8 cellular contexts compared by ENCODE assay signal in the genomic region with DNA sequence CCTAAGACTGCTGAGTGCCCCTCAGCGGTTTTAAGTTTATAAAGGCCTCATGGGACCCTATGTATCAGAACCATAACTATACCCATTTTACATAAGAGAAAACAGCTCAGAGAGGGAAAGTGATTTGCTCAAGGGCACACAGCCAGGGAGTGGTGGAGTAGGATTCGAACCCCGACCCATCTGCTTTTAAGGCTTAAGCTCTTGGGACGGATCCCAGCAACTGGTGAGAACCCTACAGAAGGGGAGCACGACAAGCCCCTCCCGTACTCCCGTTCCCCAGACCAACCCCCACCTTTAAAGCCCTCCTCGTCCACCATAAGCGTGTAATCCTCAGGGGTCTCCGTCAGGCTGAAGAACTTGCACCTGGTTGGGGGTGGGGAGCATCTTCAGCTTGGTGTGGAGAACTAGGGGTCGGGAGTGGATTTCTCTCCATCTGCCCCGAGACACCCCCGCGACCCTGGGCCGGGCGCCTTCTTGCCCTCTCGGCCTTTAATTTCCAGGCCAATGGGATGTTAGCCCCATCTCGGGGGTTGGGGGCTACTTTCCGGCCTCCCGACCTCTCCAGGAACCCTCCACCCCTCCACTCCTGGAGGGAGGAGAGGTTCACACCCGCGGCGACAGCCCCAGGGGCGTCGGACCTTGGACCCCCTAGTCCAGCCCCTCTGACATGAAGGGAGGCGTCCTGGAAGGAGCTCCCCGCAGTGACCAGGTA. TPM values are rescaled to one million over a fixed set of nuclear protein-coding genes. Genes with fewer than 3 reads are reported as not detected.
DNase-seq lines count a peak whose midpoint lies in the region; ATAC-seq and TF ChIP-seq lines count a peak whose summit lies in the region.

No MANE protein-coding gene starts in this region.

- peaks cover 19% of the 10 kb centered on the region for H3K36me3 Mint-ChIP-seq in T-cell

- H3K27ac Mint-ChIP-seq in T-cell, result peak overlapping the region; percentile 79 to 82

- H3K4me3 ChIP-seq in GM12864 (ENCODE audit: low read depth, low read length) (peak overlapping the region; percentile 65), fibroblast of mammary gland (ENCODE audit: control insufficient read depth, low read depth, low read length) (peak overlapping the region; percentile 53), rectal smooth muscle tissue (ENCODE audit: low read length) (peak overlapping the region; percentile 89)

- ATAC-seq in T-cell (replicated peaks in 1 of 4) (no peak), HG03432 (IDR thresholded peaks at IDR 0.05; ENCODE audit: unreplicated experiment) (no peak)

- CTCF ChIA-PET in T-cell (lab: Charles Lee), result interaction anchor here (0.6 to 4.4 kb wide), 39 partner anchors 14 to 183 kb away, joined by 3 to 83 read pairs (median 5); a partner anchor contains a TSS

- H3K9me3 Mint-ChIP-seq in T-cell, result no peaks in the 10 kb centered on the region

- peaks cover 11% of the 10 kb centered on the region for H3K36me3 ChIP-seq in rectal smooth muscle tissue (ENCODE audit: control insufficient read depth, insufficient read depth, low read length)

- DNase-seq in GM12864 (ENCODE audit: low read depth) (no peak), T-cell (no peak), fibroblast of mammary gland (ENCODE audit: low read depth) (no peak), GM19238 (ENCODE audit: insufficient read length, low spot score) (no peak), ureter (ENCODE audit: low spot score) (no peak), DMS 273 (lab: John Stamatoyannopoulos, UW; ENCODE audit: unreplicated experiment) (no peak)

- peak overlapping the region; percentile 24 for H3K9ac ChIP-seq in rectal smooth muscle tissue (ENCODE audit: low read length)

- H3K4me1 Mint-ChIP-seq in T-cell, result peaks cover 31 to 46% (median 40%) of the 10 kb centered on the region in 3 donors

- peak overlapping the region; percentile 82 to 89 (median 86) for H3K4me3 Mint-ChIP-seq in T-cell

- no peaks in the 10 kb centered on the region for H3K27me3 ChIP-seq in rectal smooth muscle tissue (ENCODE audit: control insufficient read depth, insufficient read depth, low read length)

- POLR2A ChIA-PET in T-cell (lab: Charles Lee), result interaction anchor here (0.5 to 1.5 kb wide), 8 partner anchors 17 to 180 kb away, joined by 3 to 9 read pairs (median 3); a partner anchor contains a TSS

- TF ChIP-seq CTCF in GM12864 (IDR thresholded peaks at IDR 0.05; ENCODE audit: low read depth, low read length, missing control alignments) (no peak), fibroblast of mammary gland (conservative IDR thresholded peaks at IDR 0.05; ENCODE audit: control insufficient read depth, insufficient read depth, low read depth, low read length) (no peak)

- H3K4me1 ChIP-seq in rectal smooth muscle tissue (ENCODE audit: control insufficient read depth, insufficient read depth, low read length), result peaks cover 22% of the 10 kb centered on the region

- no peaks in the 10 kb centered on the region for H3K27me3 Mint-ChIP-seq in T-cell

- H3K27ac ChIP-seq in rectal smooth muscle tissue (ENCODE audit: low read depth, low read length), result peak overlapping the region; percentile 74

RNA-seq across cellular contexts. Expression of a gene that starts 0.7 kb away (rescaled TPM):
- total RNA-seq in T-cell, result 10 to 100 TPM; 12.8 to 21.9 (median 16.1) TPM
- total RNA-seq in ureter, result 17.5 TPM

RNA-seq across cellular contexts. Expression of a gene that starts 21.9 kb away (rescaled TPM):
- total RNA-seq in T-cell (10 to 100 TPM in 2 of 5 donors, 1 to 10 TPM in 3; 5.9 to 16.5 (median 7.4) TPM), ureter (0.36 TPM)

RNA-seq across cellular contexts. Expression of a gene that starts 38.2 kb away (rescaled TPM):
- total RNA-seq in T-cell (10 to 100 TPM; 56.2 to 84.3 (median 82.3) TPM), ureter (40.0 TPM)

RNA-seq across cellular contexts. Expression of a gene that starts 42.0 kb away (rescaled TPM):
- 1 to 10 TPM in 3 of 5 donors, under 1 TPM in 2; 0.26 to 3.3 (median 1.4) TPM for total RNA-seq in T-cell
- 2.1 TPM for total RNA-seq in ureter
